Comparison of ENCODE assay signal across 2 cellular contexts in the genomic region with DNA sequence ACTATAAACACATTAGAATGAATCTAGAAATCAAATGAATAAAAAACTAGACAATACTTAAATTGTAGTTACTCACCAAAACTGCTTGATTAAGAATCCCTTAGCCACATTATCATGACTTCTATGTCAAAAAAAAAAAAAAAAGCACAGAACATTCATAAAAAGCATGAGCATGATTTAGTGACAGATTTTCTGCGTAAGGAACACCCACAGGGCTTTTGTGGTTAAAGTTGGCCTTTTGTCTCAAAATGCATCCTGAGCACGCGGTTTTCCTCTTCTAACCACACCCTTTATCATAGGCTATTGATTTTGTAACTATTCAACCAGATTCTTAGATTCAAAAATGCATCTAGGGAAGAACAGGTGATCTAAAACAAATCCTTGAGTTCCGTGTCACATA.
TF ChIP-seq lines count a peak whose summit lies in the region.

No MANE protein-coding gene starts in this region.

TF ChIP-seq in GM12878, 131 proteins besides CTCF, POLR2A, EP300 and RAD21 (continued from another document and continues in another):
- TF ChIP-seq IKZF2 (IDR thresholded peaks at IDR 0.05) (peak; percentile 13 to 27; a peak in 2 of 4 replicates), NFXL1 (IDR thresholded peaks at IDR 0.05; ENCODE audit: borderline replicate concordance) (no peak), BHLHE40 (IDR thresholded peaks at IDR 0.05; ENCODE audit: borderline replicate concordance in 1 of 2, low read depth in 2 of 2, low read length in 1 of 2) (0 out of 4 replicates have a peak, but pooled peaks of 1 of the 2 experiments have one; percentile 22), NFIC (IDR thresholded peaks at IDR 0.05; ENCODE audit: low read depth, low read length) (0 out of 2 replicates have a peak, but pooled peaks have one; percentile 19), PAX8 (IDR thresholded peaks at IDR 0.05) (no peak), JUNB (IDR thresholded peaks at IDR 0.05) (no peak), EZH2 (IDR thresholded peaks at IDR 0.05; ENCODE audit: borderline replicate concordance, control insufficient read depth, low read depth, low read length) (no peak), KDM1A (IDR thresholded peaks at IDR 0.05; ENCODE audit: borderline replicate concordance) (no peak)
- TF ChIP-seq, protein P1, sequence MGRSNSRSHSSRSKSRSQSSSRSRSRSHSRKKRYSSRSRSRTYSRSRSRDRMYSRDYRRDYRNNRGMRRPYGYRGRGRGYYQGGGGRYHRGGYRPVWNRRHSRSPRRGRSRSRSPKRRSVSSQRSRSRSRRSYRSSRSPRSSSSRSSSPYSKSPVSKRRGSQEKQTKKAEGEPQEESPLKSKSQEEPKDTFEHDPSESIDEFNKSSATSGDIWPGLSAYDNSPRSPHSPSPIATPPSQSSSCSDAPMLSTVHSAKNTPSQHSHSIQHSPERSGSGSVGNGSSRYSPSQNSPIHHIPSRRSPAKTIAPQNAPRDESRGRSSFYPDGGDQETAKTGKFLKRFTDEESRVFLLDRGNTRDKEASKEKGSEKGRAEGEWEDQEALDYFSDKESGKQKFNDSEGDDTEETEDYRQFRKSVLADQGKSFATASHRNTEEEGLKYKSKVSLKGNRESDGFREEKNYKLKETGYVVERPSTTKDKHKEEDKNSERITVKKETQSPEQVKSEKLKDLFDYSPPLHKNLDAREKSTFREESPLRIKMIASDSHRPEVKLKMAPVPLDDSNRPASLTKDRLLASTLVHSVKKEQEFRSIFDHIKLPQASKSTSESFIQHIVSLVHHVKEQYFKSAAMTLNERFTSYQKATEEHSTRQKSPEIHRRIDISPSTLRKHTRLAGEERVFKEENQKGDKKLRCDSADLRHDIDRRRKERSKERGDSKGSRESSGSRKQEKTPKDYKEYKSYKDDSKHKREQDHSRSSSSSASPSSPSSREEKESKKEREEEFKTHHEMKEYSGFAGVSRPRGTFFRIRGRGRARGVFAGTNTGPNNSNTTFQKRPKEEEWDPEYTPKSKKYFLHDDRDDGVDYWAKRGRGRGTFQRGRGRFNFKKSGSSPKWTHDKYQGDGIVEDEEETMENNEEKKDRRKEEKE (IDR thresholded peaks at IDR 0.05): no peak
- TF ChIP-seq, protein P2, sequence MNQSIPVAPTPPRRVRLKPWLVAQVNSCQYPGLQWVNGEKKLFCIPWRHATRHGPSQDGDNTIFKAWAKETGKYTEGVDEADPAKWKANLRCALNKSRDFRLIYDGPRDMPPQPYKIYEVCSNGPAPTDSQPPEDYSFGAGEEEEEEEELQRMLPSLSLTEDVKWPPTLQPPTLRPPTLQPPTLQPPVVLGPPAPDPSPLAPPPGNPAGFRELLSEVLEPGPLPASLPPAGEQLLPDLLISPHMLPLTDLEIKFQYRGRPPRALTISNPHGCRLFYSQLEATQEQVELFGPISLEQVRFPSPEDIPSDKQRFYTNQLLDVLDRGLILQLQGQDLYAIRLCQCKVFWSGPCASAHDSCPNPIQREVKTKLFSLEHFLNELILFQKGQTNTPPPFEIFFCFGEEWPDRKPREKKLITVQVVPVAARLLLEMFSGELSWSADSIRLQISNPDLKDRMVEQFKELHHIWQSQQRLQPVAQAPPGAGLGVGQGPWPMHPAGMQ (IDR thresholded peaks at IDR 0.05; ENCODE audit: borderline replicate concordance): no peak
- TF ChIP-seq, protein P3, sequence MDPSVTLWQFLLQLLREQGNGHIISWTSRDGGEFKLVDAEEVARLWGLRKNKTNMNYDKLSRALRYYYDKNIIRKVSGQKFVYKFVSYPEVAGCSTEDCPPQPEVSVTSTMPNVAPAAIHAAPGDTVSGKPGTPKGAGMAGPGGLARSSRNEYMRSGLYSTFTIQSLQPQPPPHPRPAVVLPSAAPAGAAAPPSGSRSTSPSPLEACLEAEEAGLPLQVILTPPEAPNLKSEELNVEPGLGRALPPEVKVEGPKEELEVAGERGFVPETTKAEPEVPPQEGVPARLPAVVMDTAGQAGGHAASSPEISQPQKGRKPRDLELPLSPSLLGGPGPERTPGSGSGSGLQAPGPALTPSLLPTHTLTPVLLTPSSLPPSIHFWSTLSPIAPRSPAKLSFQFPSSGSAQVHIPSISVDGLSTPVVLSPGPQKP (IDR thresholded peaks at IDR 0.05; ENCODE audit: low read depth, low read length): no peak
- TF ChIP-seq, protein P4, sequence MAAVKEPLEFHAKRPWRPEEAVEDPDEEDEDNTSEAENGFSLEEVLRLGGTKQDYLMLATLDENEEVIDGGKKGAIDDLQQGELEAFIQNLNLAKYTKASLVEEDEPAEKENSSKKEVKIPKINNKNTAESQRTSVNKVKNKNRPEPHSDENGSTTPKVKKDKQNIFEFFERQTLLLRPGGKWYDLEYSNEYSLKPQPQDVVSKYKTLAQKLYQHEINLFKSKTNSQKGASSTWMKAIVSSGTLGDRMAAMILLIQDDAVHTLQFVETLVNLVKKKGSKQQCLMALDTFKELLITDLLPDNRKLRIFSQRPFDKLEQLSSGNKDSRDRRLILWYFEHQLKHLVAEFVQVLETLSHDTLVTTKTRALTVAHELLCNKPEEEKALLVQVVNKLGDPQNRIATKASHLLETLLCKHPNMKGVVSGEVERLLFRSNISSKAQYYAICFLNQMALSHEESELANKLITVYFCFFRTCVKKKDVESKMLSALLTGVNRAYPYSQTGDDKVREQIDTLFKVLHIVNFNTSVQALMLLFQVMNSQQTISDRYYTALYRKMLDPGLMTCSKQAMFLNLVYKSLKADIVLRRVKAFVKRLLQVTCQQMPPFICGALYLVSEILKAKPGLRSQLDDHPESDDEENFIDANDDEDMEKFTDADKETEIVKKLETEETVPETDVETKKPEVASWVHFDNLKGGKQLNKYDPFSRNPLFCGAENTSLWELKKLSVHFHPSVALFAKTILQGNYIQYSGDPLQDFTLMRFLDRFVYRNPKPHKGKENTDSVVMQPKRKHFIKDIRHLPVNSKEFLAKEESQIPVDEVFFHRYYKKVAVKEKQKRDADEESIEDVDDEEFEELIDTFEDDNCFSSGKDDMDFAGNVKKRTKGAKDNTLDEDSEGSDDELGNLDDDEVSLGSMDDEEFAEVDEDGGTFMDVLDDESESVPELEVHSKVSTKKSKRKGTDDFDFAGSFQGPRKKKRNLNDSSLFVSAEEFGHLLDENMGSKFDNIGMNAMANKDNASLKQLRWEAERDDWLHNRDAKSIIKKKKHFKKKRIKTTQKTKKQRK (IDR thresholded peaks at IDR 0.05; ENCODE audit: low read depth, low read length): no peak

TF ChIP-seq in WTC11, 78 proteins besides CTCF, POLR2A, EP300 and RAD21 (continued from another document):
- TF ChIP-seq, protein P5, sequence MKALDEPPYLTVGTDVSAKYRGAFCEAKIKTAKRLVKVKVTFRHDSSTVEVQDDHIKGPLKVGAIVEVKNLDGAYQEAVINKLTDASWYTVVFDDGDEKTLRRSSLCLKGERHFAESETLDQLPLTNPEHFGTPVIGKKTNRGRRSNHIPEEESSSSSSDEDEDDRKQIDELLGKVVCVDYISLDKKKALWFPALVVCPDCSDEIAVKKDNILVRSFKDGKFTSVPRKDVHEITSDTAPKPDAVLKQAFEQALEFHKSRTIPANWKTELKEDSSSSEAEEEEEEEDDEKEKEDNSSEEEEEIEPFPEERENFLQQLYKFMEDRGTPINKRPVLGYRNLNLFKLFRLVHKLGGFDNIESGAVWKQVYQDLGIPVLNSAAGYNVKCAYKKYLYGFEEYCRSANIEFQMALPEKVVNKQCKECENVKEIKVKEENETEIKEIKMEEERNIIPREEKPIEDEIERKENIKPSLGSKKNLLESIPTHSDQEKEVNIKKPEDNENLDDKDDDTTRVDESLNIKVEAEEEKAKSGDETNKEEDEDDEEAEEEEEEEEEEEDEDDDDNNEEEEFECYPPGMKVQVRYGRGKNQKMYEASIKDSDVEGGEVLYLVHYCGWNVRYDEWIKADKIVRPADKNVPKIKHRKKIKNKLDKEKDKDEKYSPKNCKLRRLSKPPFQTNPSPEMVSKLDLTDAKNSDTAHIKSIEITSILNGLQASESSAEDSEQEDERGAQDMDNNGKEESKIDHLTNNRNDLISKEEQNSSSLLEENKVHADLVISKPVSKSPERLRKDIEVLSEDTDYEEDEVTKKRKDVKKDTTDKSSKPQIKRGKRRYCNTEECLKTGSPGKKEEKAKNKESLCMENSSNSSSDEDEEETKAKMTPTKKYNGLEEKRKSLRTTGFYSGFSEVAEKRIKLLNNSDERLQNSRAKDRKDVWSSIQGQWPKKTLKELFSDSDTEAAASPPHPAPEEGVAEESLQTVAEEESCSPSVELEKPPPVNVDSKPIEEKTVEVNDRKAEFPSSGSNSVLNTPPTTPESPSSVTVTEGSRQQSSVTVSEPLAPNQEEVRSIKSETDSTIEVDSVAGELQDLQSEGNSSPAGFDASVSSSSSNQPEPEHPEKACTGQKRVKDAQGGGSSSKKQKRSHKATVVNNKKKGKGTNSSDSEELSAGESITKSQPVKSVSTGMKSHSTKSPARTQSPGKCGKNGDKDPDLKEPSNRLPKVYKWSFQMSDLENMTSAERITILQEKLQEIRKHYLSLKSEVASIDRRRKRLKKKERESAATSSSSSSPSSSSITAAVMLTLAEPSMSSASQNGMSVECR (CRISPR knock-in tag; IDR thresholded peaks at IDR 0.05; ENCODE audit: borderline replicate concordance): no peak
- TF ChIP-seq, protein P6, sequence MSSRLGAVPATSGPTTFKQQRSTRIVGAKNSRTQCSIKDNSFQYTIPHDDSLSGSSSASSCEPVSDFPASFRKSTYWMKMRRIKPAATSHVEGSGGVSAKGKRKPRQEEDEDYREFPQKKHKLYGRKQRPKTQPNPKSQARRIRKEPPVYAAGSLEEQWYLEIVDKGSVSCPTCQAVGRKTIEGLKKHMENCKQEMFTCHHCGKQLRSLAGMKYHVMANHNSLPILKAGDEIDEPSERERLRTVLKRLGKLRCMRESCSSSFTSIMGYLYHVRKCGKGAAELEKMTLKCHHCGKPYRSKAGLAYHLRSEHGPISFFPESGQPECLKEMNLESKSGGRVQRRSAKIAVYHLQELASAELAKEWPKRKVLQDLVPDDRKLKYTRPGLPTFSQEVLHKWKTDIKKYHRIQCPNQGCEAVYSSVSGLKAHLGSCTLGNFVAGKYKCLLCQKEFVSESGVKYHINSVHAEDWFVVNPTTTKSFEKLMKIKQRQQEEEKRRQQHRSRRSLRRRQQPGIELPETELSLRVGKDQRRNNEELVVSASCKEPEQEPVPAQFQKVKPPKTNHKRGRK (CRISPR knock-in tag; IDR thresholded peaks at IDR 0.05; ENCODE audit: borderline replicate concordance): no peak
- TF ChIP-seq, protein P7, sequence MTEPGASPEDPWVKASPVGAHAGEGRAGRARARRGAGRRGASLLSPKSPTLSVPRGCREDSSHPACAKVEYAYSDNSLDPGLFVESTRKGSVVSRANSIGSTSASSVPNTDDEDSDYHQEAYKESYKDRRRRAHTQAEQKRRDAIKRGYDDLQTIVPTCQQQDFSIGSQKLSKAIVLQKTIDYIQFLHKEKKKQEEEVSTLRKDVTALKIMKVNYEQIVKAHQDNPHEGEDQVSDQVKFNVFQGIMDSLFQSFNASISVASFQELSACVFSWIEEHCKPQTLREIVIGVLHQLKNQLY (CRISPR knock-in tag; IDR thresholded peaks at IDR 0.05): no peak
- TF ChIP-seq JUN (CRISPR knock-in tag; IDR thresholded peaks at IDR 0.05): no peak
- TF ChIP-seq, protein P8, sequence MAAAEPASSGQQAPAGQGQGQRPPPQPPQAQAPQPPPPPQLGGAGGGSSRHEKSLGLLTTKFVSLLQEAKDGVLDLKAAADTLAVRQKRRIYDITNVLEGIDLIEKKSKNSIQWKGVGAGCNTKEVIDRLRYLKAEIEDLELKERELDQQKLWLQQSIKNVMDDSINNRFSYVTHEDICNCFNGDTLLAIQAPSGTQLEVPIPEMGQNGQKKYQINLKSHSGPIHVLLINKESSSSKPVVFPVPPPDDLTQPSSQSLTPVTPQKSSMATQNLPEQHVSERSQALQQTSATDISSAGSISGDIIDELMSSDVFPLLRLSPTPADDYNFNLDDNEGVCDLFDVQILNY (CRISPR knock-in tag; IDR thresholded peaks at IDR 0.05): no peak
- TF ChIP-seq, protein P9, sequence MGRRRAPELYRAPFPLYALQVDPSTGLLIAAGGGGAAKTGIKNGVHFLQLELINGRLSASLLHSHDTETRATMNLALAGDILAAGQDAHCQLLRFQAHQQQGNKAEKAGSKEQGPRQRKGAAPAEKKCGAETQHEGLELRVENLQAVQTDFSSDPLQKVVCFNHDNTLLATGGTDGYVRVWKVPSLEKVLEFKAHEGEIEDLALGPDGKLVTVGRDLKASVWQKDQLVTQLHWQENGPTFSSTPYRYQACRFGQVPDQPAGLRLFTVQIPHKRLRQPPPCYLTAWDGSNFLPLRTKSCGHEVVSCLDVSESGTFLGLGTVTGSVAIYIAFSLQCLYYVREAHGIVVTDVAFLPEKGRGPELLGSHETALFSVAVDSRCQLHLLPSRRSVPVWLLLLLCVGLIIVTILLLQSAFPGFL (CRISPR knock-in tag; IDR thresholded peaks at IDR 0.05; ENCODE audit: borderline replicate concordance): no peak
- TF ChIP-seq, protein P10, sequence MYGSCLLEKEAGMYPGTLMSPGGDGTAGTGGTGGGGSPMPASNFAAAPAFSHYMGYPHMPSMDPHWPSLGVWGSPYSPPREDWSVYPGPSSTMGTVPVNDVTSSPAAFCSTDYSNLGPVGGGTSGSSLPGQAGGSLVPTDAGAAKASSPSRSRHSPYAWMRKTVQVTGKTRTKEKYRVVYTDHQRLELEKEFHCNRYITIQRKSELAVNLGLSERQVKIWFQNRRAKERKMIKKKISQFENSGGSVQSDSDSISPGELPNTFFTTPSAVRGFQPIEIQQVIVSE (CRISPR knock-in tag; IDR thresholded peaks at IDR 0.05; ENCODE audit: borderline replicate concordance): no peak
- TF ChIP-seq, protein P11, sequence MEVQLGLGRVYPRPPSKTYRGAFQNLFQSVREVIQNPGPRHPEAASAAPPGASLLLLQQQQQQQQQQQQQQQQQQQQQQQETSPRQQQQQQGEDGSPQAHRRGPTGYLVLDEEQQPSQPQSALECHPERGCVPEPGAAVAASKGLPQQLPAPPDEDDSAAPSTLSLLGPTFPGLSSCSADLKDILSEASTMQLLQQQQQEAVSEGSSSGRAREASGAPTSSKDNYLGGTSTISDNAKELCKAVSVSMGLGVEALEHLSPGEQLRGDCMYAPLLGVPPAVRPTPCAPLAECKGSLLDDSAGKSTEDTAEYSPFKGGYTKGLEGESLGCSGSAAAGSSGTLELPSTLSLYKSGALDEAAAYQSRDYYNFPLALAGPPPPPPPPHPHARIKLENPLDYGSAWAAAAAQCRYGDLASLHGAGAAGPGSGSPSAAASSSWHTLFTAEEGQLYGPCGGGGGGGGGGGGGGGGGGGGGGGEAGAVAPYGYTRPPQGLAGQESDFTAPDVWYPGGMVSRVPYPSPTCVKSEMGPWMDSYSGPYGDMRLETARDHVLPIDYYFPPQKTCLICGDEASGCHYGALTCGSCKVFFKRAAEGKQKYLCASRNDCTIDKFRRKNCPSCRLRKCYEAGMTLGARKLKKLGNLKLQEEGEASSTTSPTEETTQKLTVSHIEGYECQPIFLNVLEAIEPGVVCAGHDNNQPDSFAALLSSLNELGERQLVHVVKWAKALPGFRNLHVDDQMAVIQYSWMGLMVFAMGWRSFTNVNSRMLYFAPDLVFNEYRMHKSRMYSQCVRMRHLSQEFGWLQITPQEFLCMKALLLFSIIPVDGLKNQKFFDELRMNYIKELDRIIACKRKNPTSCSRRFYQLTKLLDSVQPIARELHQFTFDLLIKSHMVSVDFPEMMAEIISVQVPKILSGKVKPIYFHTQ (CRISPR knock-in tag; IDR thresholded peaks at IDR 0.05): no peak
